ENCODE assay signal across 34 cellular contexts in genomic region chr14:90559811-90560492, GRCh38.
DNase-seq lines count a peak whose midpoint lies in the region; ATAC-seq and TF ChIP-seq lines count a peak whose summit lies in the region.
"Had no signal": no experiment of that assay in that cellular context is flagged by ENCODE, and none has a peak within 500 bp of the region (broad histone marks: within the 10 kb centered on the region; RNA-seq: fewer than 3 reads in every experiment).

No MANE protein-coding gene starts in this region.

- H3K27ac ChIP-seq in caudate nucleus (ENCODE audit: low read depth, low read length) (peak overlapping the region; percentile 2), aorta (ENCODE audit: low read depth in 1 of 2, low read length in 2 of 2) (no peak overlapping the region)
- H3K27ac ChIP-seq: 22Rv1, left ventricle myocardium inferior, neutrophil, SJSA1, thoracic aorta, WERI-Rb-1 had no signal

- H3K9me3 ChIP-seq in aorta (ENCODE audit: control insufficient read depth, low read length) = no peaks in the 10 kb centered on the region
- H3K9me3 ChIP-seq: left ventricle myocardium inferior, neutrophil, SJSA1, thoracic aorta had no signal

- no peaks in the 10 kb centered on the region for H3K4me1 Mint-ChIP-seq in natural killer cell treated with Interleukin-12 subunit alpha and Interleukin-12 subunit beta and Interleukin-15 and Interleukin-18, amount 100 ng/mL, for 72 hours (ENCODE audit: low read depth in 2 of 2)
- H3K4me1 Mint-ChIP-seq in natural killer cell = no peaks in the 10 kb centered on the region
- H3K4me1 Mint-ChIP-seq: activated naive CD4-positive, alpha-beta T cell treated with anti-CD3 and anti-CD28 coated beads, Interleukin-2, amount 50 U/mL, for 24 hours; CD4-positive, CD25-positive, alpha-beta regulatory T cell; T-cell had no signal

- no peaks in the 10 kb centered on the region for H3K9me3 Mint-ChIP-seq in natural killer cell treated with Interleukin-12 subunit alpha and Interleukin-12 subunit beta and Interleukin-15 and Interleukin-18, amount 100 ng/mL, for 72 hours
- H3K9me3 Mint-ChIP-seq in natural killer cell = no peaks in the 10 kb centered on the region
- H3K9me3 Mint-ChIP-seq: activated naive CD4-positive, alpha-beta T cell treated with anti-CD3 and anti-CD28 coated beads, Interleukin-2, amount 50 U/mL, for 24 hours; activated T-helper 2 cell treated with anti-CD3 and anti-CD28 coated beads, Interferon-gamma antibody, Interleukin-2, Interleukin-4, amounts not matched to agents 10 μg/mL and 5 μg/mL and 100 μg/mL, durations not matched to agents 14 hours and 24 hours and 36 hours; CD4-positive, CD25-positive, alpha-beta regulatory T cell; endodermal cell; stimulated activated naive CD8-positive, alpha-beta T cell treated with anti-CD3 and anti-CD28 coated beads, Interleukin-15, Interleukin-2, amounts not matched to agents 100 ng/mL and 50 ng/mL, for 24 hours; T-cell had no signal

- TF ChIP-seq CTCF in natural killer cell (IDR thresholded peaks at IDR 0.05) = no peak

- no peaks in the 10 kb centered on the region for H3K27me3 ChIP-seq in aorta (ENCODE audit: control insufficient read depth in 1 of 2, insufficient read depth in 2 of 2, low read length in 1 of 2)
- H3K27me3 ChIP-seq: neutrophil, SJSA1 had no signal

- H3K4me3 Mint-ChIP-seq in natural killer cell treated with Interleukin-12 subunit alpha and Interleukin-12 subunit beta and Interleukin-15 and Interleukin-18, amount 100 ng/mL, for 72 hours = no peak overlapping the region
- no peak overlapping the region for H3K4me3 Mint-ChIP-seq in natural killer cell
- H3K4me3 Mint-ChIP-seq: activated naive CD4-positive, alpha-beta T cell treated with anti-CD3 and anti-CD28 coated beads, Interleukin-2, amount 50 U/mL, for 24 hours; CD4-positive, CD25-positive, alpha-beta regulatory T cell; endodermal cell; stimulated activated naive CD8-positive, alpha-beta T cell treated with anti-CD3 and anti-CD28 coated beads, Interleukin-15, Interleukin-2, amounts not matched to agents 100 ng/mL and 50 ng/mL, for 24 hours; T-cell had no signal

- H3K4me1 ChIP-seq in aorta (ENCODE audit: control insufficient read depth in 1 of 2, insufficient read depth in 2 of 2, low read length in 2 of 2) = no peaks in the 10 kb centered on the region
- H3K4me1 ChIP-seq: SJSA1 had no signal

- no peaks in the 10 kb centered on the region for H3K27me3 Mint-ChIP-seq in natural killer cell treated with Interleukin-12 subunit alpha and Interleukin-12 subunit beta and Interleukin-15 and Interleukin-18, amount 100 ng/mL, for 72 hours
- no peaks in the 10 kb centered on the region for H3K27me3 Mint-ChIP-seq in natural killer cell (ENCODE audit: low read depth in 2 of 2)
- H3K27me3 Mint-ChIP-seq: activated naive CD4-positive, alpha-beta T cell treated with anti-CD3 and anti-CD28 coated beads, Interleukin-2, amount 50 U/mL, for 24 hours; CD4-positive, CD25-positive, alpha-beta regulatory T cell; stimulated activated naive CD8-positive, alpha-beta T cell treated with anti-CD3 and anti-CD28 coated beads, Interleukin-15, Interleukin-2, amounts not matched to agents 100 ng/mL and 50 ng/mL, for 24 hours; T-cell had no signal

- H3K4me3 ChIP-seq in aorta (ENCODE audit: low read length in 2 of 2) = no peak overlapping the region
- H3K4me3 ChIP-seq: GM12878, left ventricle myocardium inferior, SJSA1, thoracic aorta had no signal

- no peaks in the 10 kb centered on the region for H3K36me3 ChIP-seq in aorta (ENCODE audit: control insufficient read depth in 1 of 2, insufficient read depth in 2 of 2, low read length in 1 of 2)
- H3K36me3 ChIP-seq: SJSA1 had no signal

- TF ChIP-seq POLR2A in GM18505 (IDR thresholded peaks at IDR 0.05; ENCODE audit: borderline replicate concordance, extremely low read depth, insufficient read depth, insufficient read length) = no peak

- H3K36me3 Mint-ChIP-seq in natural killer cell treated with Interleukin-12 subunit alpha and Interleukin-12 subunit beta and Interleukin-15 and Interleukin-18, amount 100 ng/mL, for 72 hours = no peaks in the 10 kb centered on the region
- H3K36me3 Mint-ChIP-seq in natural killer cell = no peaks in the 10 kb centered on the region
- H3K36me3 Mint-ChIP-seq: activated naive CD4-positive, alpha-beta T cell treated with anti-CD3 and anti-CD28 coated beads, Interleukin-2, amount 50 U/mL, for 24 hours; CD4-positive, CD25-positive, alpha-beta regulatory T cell; T-cell had no signal

- DNase-seq in DMS 273 (lab: John Stamatoyannopoulos, UW; ENCODE audit: unreplicated experiment) (peak; percentile 23), DMS 273 treated with DMSO at 0.1 percent for 48 hours (lab: John Stamatoyannopoulos, UW) (no peak), natural killer cell (no peak), caudate nucleus (lab: John Stamatoyannopoulos, UW) (peak in 1 of 61 donors; percentile 42), aorta (peak; percentile 13 to 66), HK-2 (ENCODE audit: unreplicated experiment) (no peak)
- peak; percentile 45 for DNase-seq in natural killer cell treated with Interleukin-12 subunit alpha and Interleukin-12 subunit beta and Interleukin-15 and Interleukin-18, amount 100 ng/mL, for 72 hours (ENCODE audit: low spot score)
- DNase-seq: activated CD4-positive, alpha-beta T cell treated with anti-CD3 and anti-CD28 coated beads for 48 hours; activated CD8-positive, alpha-beta memory T cell treated with anti-CD3 and anti-CD28 coated beads for 24 hours; activated T-cell treated with anti-CD3 and anti-CD28 coated beads for 4 hours; amniotic stem cell; CD4-positive, CD25-positive, alpha-beta regulatory T cell; cortex of kidney; endodermal cell; H7; Karpas-422; left ventricle myocardium inferior; mesenchymal stem cell; NCI-H187; NCI-H226; NCI-H82; stimulated activated CD8-positive, alpha-beta memory T cell treated with anti-CD3 and anti-CD28 coated beads, Interleukin-4, amount 100 ng/mL, for 48 hours; T-cell; WERI-Rb-1 had no signal

- WGBS in aorta, 2 donors = 90 to 92% methylated on average over 16 of the region's 16 CpGs

- H3K27ac Mint-ChIP-seq in natural killer cell treated with Interleukin-12 subunit alpha and Interleukin-12 subunit beta and Interleukin-15 and Interleukin-18, amount 100 ng/mL, for 72 hours = no peak overlapping the region
- no peak overlapping the region for H3K27ac Mint-ChIP-seq in natural killer cell
- H3K27ac Mint-ChIP-seq: activated naive CD4-positive, alpha-beta T cell treated with anti-CD3 and anti-CD28 coated beads, Interleukin-2, amount 50 U/mL, for 24 hours; activated T-helper 2 cell treated with anti-CD3 and anti-CD28 coated beads, Interferon-gamma antibody, Interleukin-2, Interleukin-4, amounts not matched to agents 10 μg/mL and 5 μg/mL and 100 μg/mL, durations not matched to agents 14 hours and 24 hours and 36 hours; CD4-positive, CD25-positive, alpha-beta regulatory T cell; endodermal cell; stimulated activated naive CD8-positive, alpha-beta T cell treated with anti-CD3 and anti-CD28 coated beads, Interleukin-15, Interleukin-2, amounts not matched to agents 100 ng/mL and 50 ng/mL, for 24 hours; T-cell had no signal

- intact Hi-C loops in natural killer cell (cut with micrococcal nuclease) (no loop called here), aorta (cut with DNase I) (no loop called here)

- no peak for ATAC-seq in natural killer cell treated with Interleukin-12 subunit alpha and Interleukin-12 subunit beta and Interleukin-15 and Interleukin-18, amount 100 ng/mL, for 72 hours
- no peak for ATAC-seq in natural killer cell
- no peak for ATAC-seq in aorta (ENCODE audit: low FRiP score)
- no peak for ATAC-seq in GM18505 (IDR thresholded peaks at IDR 0.05; ENCODE audit: unreplicated experiment)
- ATAC-seq: GM12878, sciatic nerve, T-cell had no signal

Comparison
In these comparisons a context has a peak if more than half of its experiments do, and no peak if none do; other contexts are left out.
1. DNase-seq: peak in DMS 273 (single experiment), natural killer cell treated with Interleukin-12 subunit alpha and Interleukin-12 subunit beta and Interleukin-15 and Interleukin-18, amount 100 ng/mL, for 72 hours (single experiment) and aorta (2 of 2); none in DMS 273 treated with DMSO at 0.1 percent for 48 hours (single experiment), natural killer cell (single experiment) and HK-2 (single experiment).